18 cellular contexts compared by ENCODE assay signal in genomic region chr13:77580748-77581147, GRCh38. TPM values are rescaled to one million over a fixed set of nuclear protein-coding genes. Genes with fewer than 3 reads are reported as not detected.
"Had no signal": no experiment of that assay in that cellular context is flagged by ENCODE, and none has a peak within 500 bp of the region (broad histone marks: within the 10 kb centered on the region; RNA-seq: fewer than 3 reads in every experiment).

No MANE protein-coding gene starts in this region.

- H3K4me3 Mint-ChIP-seq: activated B cell treated with CpG ODN at 0.5 μM for 24 hours; activated CD4-positive, alpha-beta memory T cell treated with anti-CD3 and anti-CD28 coated beads for 36 hours; activated naive CD8-positive, alpha-beta T cell treated with anti-CD3 and anti-CD28 coated beads for 36 hours; activated T-helper 1 cell treated with anti-CD3 and anti-CD28 coated beads, Interleukin-12 subunit alpha, Interleukin-12 subunit beta, Interleukin-2, Interleukin-4 antibody, amounts not matched to agents 30 ng/mL and 10 ng/mL and 1 ng/mL, durations not matched to agents 14 hours and 24 hours and 36 hours; natural killer cell; stimulated activated naive B cell treated with anti-CD40 and anti-IgM and Interleukin-4, amounts not matched to agents 10 μg/mL and 1 μg/mL and 100 μg/mL, for 72 hours; T-helper 2 cell treated with Interferon-gamma antibody and Interleukin-4, amounts not matched to agents 5 μg/mL and 100 μg/mL, for 36 hours had no signal

- H3K9me3 Mint-ChIP-seq: activated B cell treated with CpG ODN at 0.5 μM for 24 hours; activated CD4-positive, alpha-beta memory T cell treated with anti-CD3 and anti-CD28 coated beads for 36 hours; activated naive CD8-positive, alpha-beta T cell treated with anti-CD3 and anti-CD28 coated beads for 36 hours; activated T-helper 1 cell treated with anti-CD3 and anti-CD28 coated beads, Interleukin-12 subunit alpha, Interleukin-12 subunit beta, Interleukin-2, Interleukin-4 antibody, amounts not matched to agents 30 ng/mL and 10 ng/mL and 1 ng/mL, durations not matched to agents 14 hours and 24 hours and 36 hours; natural killer cell; stimulated activated naive B cell treated with anti-CD40 and anti-IgM and Interleukin-4, amounts not matched to agents 10 μg/mL and 1 μg/mL and 100 μg/mL, for 72 hours; T-helper 2 cell treated with Interferon-gamma antibody and Interleukin-4, amounts not matched to agents 5 μg/mL and 100 μg/mL, for 36 hours had no signal

- H3K4me1 Mint-ChIP-seq: activated B cell treated with CpG ODN at 0.5 μM for 24 hours; activated naive CD8-positive, alpha-beta T cell treated with anti-CD3 and anti-CD28 coated beads for 36 hours; stimulated activated naive B cell treated with anti-CD40 and anti-IgM and Interleukin-4, amounts not matched to agents 10 μg/mL and 1 μg/mL and 100 μg/mL, for 72 hours had no signal

- H3K36me3 Mint-ChIP-seq: activated CD4-positive, alpha-beta memory T cell treated with anti-CD3 and anti-CD28 coated beads for 36 hours; activated naive CD8-positive, alpha-beta T cell treated with anti-CD3 and anti-CD28 coated beads for 36 hours; natural killer cell; stimulated activated naive B cell treated with anti-CD40 and anti-IgM and Interleukin-4, amounts not matched to agents 10 μg/mL and 1 μg/mL and 100 μg/mL, for 72 hours had no signal

- H3K27ac Mint-ChIP-seq: activated B cell treated with CpG ODN at 0.5 μM for 24 hours; activated CD4-positive, alpha-beta memory T cell treated with anti-CD3 and anti-CD28 coated beads for 36 hours; activated naive CD8-positive, alpha-beta T cell treated with anti-CD3 and anti-CD28 coated beads for 36 hours; activated T-helper 1 cell treated with anti-CD3 and anti-CD28 coated beads, Interleukin-12 subunit alpha, Interleukin-12 subunit beta, Interleukin-2, Interleukin-4 antibody, amounts not matched to agents 30 ng/mL and 10 ng/mL and 1 ng/mL, durations not matched to agents 14 hours and 24 hours and 36 hours; natural killer cell; stimulated activated naive B cell treated with anti-CD40 and anti-IgM and Interleukin-4, amounts not matched to agents 10 μg/mL and 1 μg/mL and 100 μg/mL, for 72 hours; T-helper 2 cell treated with Interferon-gamma antibody and Interleukin-4, amounts not matched to agents 5 μg/mL and 100 μg/mL, for 36 hours had no signal

- DNase-seq: activated B cell treated with CpG ODN at 0.5 μM for 24 hours; activated CD4-positive, alpha-beta memory T cell treated with anti-CD3 and anti-CD28 coated beads for 36 hours; activated CD4-positive, alpha-beta T cell treated with anti-CD3 and anti-CD28 coated beads for 4 hours; activated naive CD8-positive, alpha-beta T cell treated with anti-CD3 and anti-CD28 coated beads for 36 hours; activated T-cell treated with anti-CD3 and anti-CD28 coated beads for 4 hours; amniotic stem cell; foreskin fibroblast; left cardiac atrium; natural killer cell; pancreas; spleen; stimulated activated naive B cell treated with anti-CD40 and anti-IgM and Interleukin-4, amounts not matched to agents 10 μg/mL and 1 μg/mL and 100 μg/mL, for 72 hours; thyroid gland had no signal

RNA-seq across cellular contexts. Expression of gene SCEL, which starts 45.2 kb away (rescaled TPM):
- total RNA-seq: activated B cell treated with CpG ODN at 0.5 μM for 24 hours; activated CD4-positive, alpha-beta memory T cell treated with anti-CD3 and anti-CD28 coated beads for 36 hours; activated naive CD8-positive, alpha-beta T cell treated with anti-CD3 and anti-CD28 coated beads for 36 hours; activated T-helper 1 cell treated with anti-CD3 and anti-CD28 coated beads, Interleukin-12 subunit alpha, Interleukin-12 subunit beta, Interleukin-2, Interleukin-4 antibody, amounts not matched to agents 30 ng/mL and 10 ng/mL and 1 ng/mL, durations not matched to agents 14 hours and 24 hours and 36 hours; dermis microvascular lymphatic vessel endothelial cell; glomerular endothelial cell; natural killer cell; spleen; ureter had no signal
